In genomic region chr10:111707066-111707465, GRCh38 we compare ENCODE assay signal across 21 cellular contexts.
"Had no signal": no experiment of that assay in that cellular context is flagged by ENCODE, and none has a peak within 500 bp of the region (broad histone marks: within the 10 kb centered on the region; RNA-seq: fewer than 3 reads in every experiment).

No MANE protein-coding gene starts in this region.

- H3K27ac ChIP-seq: brain microvascular endothelial cell, epithelial cell of prostate, ovary, psoas muscle, right lobe of liver had no signal

- H3K4me1 ChIP-seq: psoas muscle, right lobe of liver had no signal

- DNase-seq: activated B cell treated with CpG ODN at 0.5 μM for 24 hours; activated CD4-positive, alpha-beta memory T cell treated with anti-CD3 and anti-CD28 coated beads for 36 hours; activated CD4-positive, alpha-beta T cell treated with anti-CD3 and anti-CD28 coated beads for 4 hours; activated T-cell treated with anti-CD3 and anti-CD28 coated beads for 4 hours; amygdala; brain microvascular endothelial cell; central memory CD4-positive, alpha-beta T cell; endodermal cell; immature natural killer cell; kidney glomerular epithelial cell; naive thymus-derived CD8-positive, alpha-beta T cell; ovary; psoas muscle; right lobe of liver; stimulated activated CD4-positive, alpha-beta T cell treated with anti-CD3 and anti-CD28 coated beads, Interleukin-4, amount 100 ng/mL, for 24 hours; T-cell; T-helper 9 cell had no signal

- H3K4me1 Mint-ChIP-seq: activated B cell treated with CpG ODN at 0.5 μM for 24 hours; endodermal cell; immature natural killer cell; memory B cell; naive thymus-derived CD8-positive, alpha-beta T cell; stimulated activated effector memory CD8-positive, alpha-beta T cell treated with anti-CD3 and anti-CD28 coated beads, Interleukin-12 subunit alpha, Interleukin-12 subunit beta, amount 100 ng/mL, for 72 hours; T-cell had no signal

- H3K4me3 ChIP-seq: ovary, psoas muscle, right lobe of liver had no signal

- H3K36me3 ChIP-seq: brain microvascular endothelial cell, ovary, right lobe of liver had no signal

- H3K4me3 Mint-ChIP-seq: activated B cell treated with CpG ODN at 0.5 μM for 24 hours; activated CD4-positive, alpha-beta memory T cell treated with anti-CD3 and anti-CD28 coated beads for 36 hours; activated naive CD8-positive, alpha-beta T cell; endodermal cell; immature natural killer cell; memory B cell; naive thymus-derived CD8-positive, alpha-beta T cell; stimulated activated effector memory CD8-positive, alpha-beta T cell treated with anti-CD3 and anti-CD28 coated beads, Interleukin-12 subunit alpha, Interleukin-12 subunit beta, amount 100 ng/mL, for 72 hours; T-cell had no signal

- H3K27me3 ChIP-seq: brain microvascular endothelial cell, ovary, right lobe of liver had no signal

- H3K36me3 Mint-ChIP-seq: activated CD4-positive, alpha-beta memory T cell treated with anti-CD3 and anti-CD28 coated beads for 36 hours; activated naive CD8-positive, alpha-beta T cell; immature natural killer cell; memory B cell; naive thymus-derived CD8-positive, alpha-beta T cell; stimulated activated effector memory CD8-positive, alpha-beta T cell treated with anti-CD3 and anti-CD28 coated beads, Interleukin-12 subunit alpha, Interleukin-12 subunit beta, amount 100 ng/mL, for 72 hours; T-cell had no signal

- H3K27ac Mint-ChIP-seq: activated B cell treated with CpG ODN at 0.5 μM for 24 hours; activated CD4-positive, alpha-beta memory T cell treated with anti-CD3 and anti-CD28 coated beads for 36 hours; activated naive CD8-positive, alpha-beta T cell; endodermal cell; immature natural killer cell; memory B cell; naive thymus-derived CD8-positive, alpha-beta T cell; stimulated activated effector memory CD8-positive, alpha-beta T cell treated with anti-CD3 and anti-CD28 coated beads, Interleukin-12 subunit alpha, Interleukin-12 subunit beta, amount 100 ng/mL, for 72 hours; T-cell had no signal

- H3K27me3 Mint-ChIP-seq: activated B cell treated with CpG ODN at 0.5 μM for 24 hours; activated naive CD8-positive, alpha-beta T cell; T-cell had no signal

- ATAC-seq: naive thymus-derived CD8-positive, alpha-beta T cell; psoas muscle; right lobe of liver; stimulated activated effector memory CD8-positive, alpha-beta T cell treated with anti-CD3 and anti-CD28 coated beads, Interleukin-12 subunit alpha, Interleukin-12 subunit beta, amount 100 ng/mL, for 72 hours; T-cell had no signal

- H3K9me3 ChIP-seq: ovary, psoas muscle, right lobe of liver had no signal
